Comparison of ENCODE assay signal across 9 cellular contexts in the genomic region with DNA sequence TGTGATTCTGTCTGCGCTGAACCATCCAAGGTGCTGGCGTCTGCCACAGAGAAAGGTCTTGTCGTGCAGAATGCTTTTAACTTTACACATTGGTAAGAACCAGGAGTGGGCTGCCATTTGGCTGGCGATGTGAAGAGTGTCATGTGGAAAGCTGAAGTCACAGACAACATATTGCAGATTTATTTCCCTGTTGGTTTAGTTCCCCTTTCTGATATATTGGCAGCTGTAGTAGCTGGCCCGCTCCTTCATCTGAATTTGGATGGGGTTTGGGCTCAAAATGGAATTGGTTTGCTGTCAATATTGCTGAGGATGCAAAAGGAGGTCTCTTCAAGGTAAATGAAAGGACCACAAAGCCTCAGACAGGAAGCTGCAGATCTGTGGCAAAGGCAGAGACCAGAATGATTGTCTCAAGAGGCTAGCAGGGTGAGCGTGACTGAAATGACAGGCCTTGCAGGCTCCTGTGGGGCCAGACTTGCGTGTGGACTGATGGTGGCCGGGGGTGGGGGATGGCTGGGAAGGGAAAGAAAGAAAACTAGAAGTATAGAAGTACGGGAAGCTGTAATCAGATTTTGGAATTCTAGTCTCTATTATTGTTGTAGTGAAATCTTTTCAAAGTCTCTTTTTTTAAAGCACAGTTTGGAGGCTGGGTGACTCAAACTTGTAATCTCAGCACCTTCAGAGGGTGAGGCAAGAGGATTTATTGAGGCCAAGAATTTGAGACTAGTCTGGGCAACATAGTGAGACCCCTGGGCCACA. TPM values are rescaled to one million over a fixed set of nuclear protein-coding genes. Genes with fewer than 3 reads are reported as not detected.
DNase-seq lines count a peak whose midpoint lies in the region; ATAC-seq and TF ChIP-seq lines count a peak whose summit lies in the region.
"Had no signal": no experiment of that assay in that cellular context is flagged by ENCODE, and none has a peak within 500 bp of the region (broad histone marks: within the 10 kb centered on the region; RNA-seq: fewer than 3 reads in every experiment).

No MANE protein-coding gene starts in this region.

- H3K9ac ChIP-seq in SK-N-MC (ENCODE audit: insufficient read length) = no peak overlapping the region

- H3K36me3 ChIP-seq in SK-N-MC (ENCODE audit: insufficient read depth, low read length) = no peaks in the 10 kb centered on the region
- H3K36me3 ChIP-seq: SJSA1 had no signal

- TF ChIP-seq CTCF in glutamatergic neuron (IDR thresholded peaks at IDR 0.05; ENCODE audit: partially characterized antibody, unreplicated experiment) = no peak

- peak; percentile 84 for ATAC-seq in HG02884 (IDR thresholded peaks at IDR 0.05; ENCODE audit: unreplicated experiment)

- no peak overlapping the region for H3K27ac Mint-ChIP-seq in glutamatergic neuron (ENCODE audit: unreplicated experiment)

- no peaks in the 10 kb centered on the region for H3K36me3 Mint-ChIP-seq in glutamatergic neuron (ENCODE audit: unreplicated experiment)

- H3K4me3 ChIP-seq in SK-N-MC = no peak overlapping the region
- H3K4me3 ChIP-seq: SJSA1 had no signal

- H3K9me3 Mint-ChIP-seq in glutamatergic neuron (ENCODE audit: unreplicated experiment) = no peaks in the 10 kb centered on the region

- H3K9me3 ChIP-seq in SK-N-MC (ENCODE audit: low read depth, low read length) = no peaks in the 10 kb centered on the region
- H3K9me3 ChIP-seq: SJSA1 had no signal

- H3K4me3 Mint-ChIP-seq in glutamatergic neuron (ENCODE audit: unreplicated experiment) = peak overlapping the region; percentile 9

- peak; percentile 29 for DNase-seq in NK-92 treated with Interleukin-12 subunit alpha and Interleukin-12 subunit beta, amount 100 ng/mL, for 24 hours (lab: John Stamatoyannopoulos, UW)
- DNase-seq in NK-92 (lab: John Stamatoyannopoulos, UW; ENCODE audit: unreplicated experiment) (no peak), SK-N-MC (ENCODE audit: low read depth, low spot score) (no peak), glutamatergic neuron (no peak), SW480 (ENCODE audit: low spot score) (no peak), HPDE6-E6E7 (ENCODE audit: extremely low spot score) (no peak), NCI-H1436 (lab: John Stamatoyannopoulos, UW) (no peak)

- H3K27me3 Mint-ChIP-seq in glutamatergic neuron (ENCODE audit: unreplicated experiment) = peaks cover 5% of the 10 kb centered on the region

- H3K27ac ChIP-seq in SK-N-MC = 0 out of 2 replicates have a peak overlapping the region, but pooled peaks have one; percentile 28
- H3K27ac ChIP-seq: SJSA1 had no signal

- H3K4me1 Mint-ChIP-seq in glutamatergic neuron (ENCODE audit: low read depth, unreplicated experiment) = peaks cover 12% of the 10 kb centered on the region

RNA-seq across cellular contexts. Expression of gene CD180, which starts 25.1 kb away (rescaled TPM):
- not detected for total RNA-seq in glutamatergic neuron (ENCODE audit: unreplicated experiment)
- total RNA-seq: SJSA1 had no signal
